16 cellular contexts compared by ENCODE assay signal in the genomic region with DNA sequence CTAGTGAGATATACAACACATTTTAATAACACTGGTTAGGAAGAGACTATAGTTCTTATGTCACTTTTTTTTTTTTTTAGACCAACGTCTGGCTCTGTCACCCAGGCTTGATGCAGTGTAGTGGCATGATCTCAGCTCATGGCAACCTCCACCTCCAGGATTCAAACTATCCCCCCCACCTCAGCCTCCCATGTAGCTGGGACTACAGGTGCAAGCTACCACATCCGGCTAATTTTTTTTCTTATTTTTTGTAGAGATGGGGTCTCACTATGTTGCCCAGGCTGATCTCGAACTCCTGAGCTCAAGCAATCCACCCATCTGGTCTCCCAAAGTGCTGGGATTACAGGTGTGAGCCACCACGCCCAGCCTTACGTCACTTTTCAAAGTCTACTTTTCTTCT.
DNase-seq lines count a peak whose midpoint lies in the region; ATAC-seq, FAIRE-seq and TF ChIP-seq lines count a peak whose summit lies in the region.
"Had no signal": no experiment of that assay in that cellular context is flagged by ENCODE, and none has a peak within 500 bp of the region (broad histone marks: within the 10 kb centered on the region; RNA-seq: fewer than 3 reads in every experiment).

No MANE protein-coding gene starts in this region.

- POLR2A ChIA-PET in activated CD4-positive, alpha-beta memory T cell treated with anti-CD3 and anti-CD28 coated beads for 36 hours (lab: Charles Lee), result no interaction called here
- POLR2A ChIA-PET in activated CD4-positive, alpha-beta memory T cell treated with anti-CD3 and anti-CD28 coated beads, Interleukin-2, amount 10 ng/mL, durations not matched to agents 7 days and 5 days (lab: Charles Lee), result no interaction called here
- POLR2A ChIA-PET in HepG2 (lab: Yijun Ruan, JAX), result no interaction called here

- H3K4me1 ChIP-seq in HepG2 (ENCODE audit: insufficient read depth, low read length) (no peaks in the 10 kb centered on the region), right lobe of liver (no peaks in the 10 kb centered on the region), hepatocyte (ENCODE audit: insufficient read depth) (no peaks in the 10 kb centered on the region)
- H3K4me1 ChIP-seq: BLaER1, HAP-1 had no signal

- no peaks in the 10 kb centered on the region for H3K27me3 Mint-ChIP-seq in activated CD4-positive, alpha-beta memory T cell treated with anti-CD3 and anti-CD28 coated beads for 36 hours
- H3K27me3 Mint-ChIP-seq in activated CD4-positive, alpha-beta memory T cell treated with anti-CD3 and anti-CD28 coated beads, Interleukin-2, amount 10 ng/mL, durations not matched to agents 7 days and 5 days, result no peaks in the 10 kb centered on the region
- no peaks in the 10 kb centered on the region for H3K27me3 Mint-ChIP-seq in activated naive CD8-positive, alpha-beta T cell

- H3K27ac ChIP-seq in HepG2 (ENCODE audit: extremely low read length, insufficient read depth, low read length) (no peak overlapping the region), right lobe of liver (no peak overlapping the region), hepatocyte (no peak overlapping the region)
- H3K27ac ChIP-seq: BLaER1 had no signal

- in situ Hi-C loops in HepG2 (cut with HindIII; ENCODE audit: extremely low pct_ligation_motif_present, low pct_unique_long_range_greater_than_20kb) (no loop called here), GM13976 (cut with MboI; ENCODE audit: low sequenced_read_pairs, unreplicated experiment) (no loop called here)

- H2AFZ ChIP-seq in HepG2 (ENCODE audit: low read length) (no peak overlapping the region), hepatocyte (no peak overlapping the region)

- TF ChIP-seq CTCF in HepG2 (CRISPR knock-in tag; IDR thresholded peaks at IDR 0.05), result no peak
- no peak for TF ChIP-seq CTCF in right lobe of liver (IDR thresholded peaks at IDR 0.05)
- no peak for TF ChIP-seq CTCF in hepatocyte (IDR thresholded peaks at IDR 0.05; ENCODE audit: poor library complexity)
- TF ChIP-seq CTCF in GM13976 (IDR thresholded peaks at IDR 0.05; ENCODE audit: borderline replicate concordance, control extremely low read depth, extremely low read depth, insufficient read depth, missing control alignments), result no peak

- TF ChIP-seq POLR2A in HepG2 (IDR thresholded peaks at IDR 0.05; ENCODE audit: insufficient read depth in 1 of 2, low read depth in 2 of 2, low read length in 2 of 2) (no peak), right lobe of liver (IDR thresholded peaks at IDR 0.05) (no peak)

- peaks cover 85% of the 10 kb centered on the region for H3K4me1 Mint-ChIP-seq in activated CD4-positive, alpha-beta memory T cell treated with anti-CD3 and anti-CD28 coated beads for 36 hours (ENCODE audit: low read depth)
- peaks cover 23% of the 10 kb centered on the region for H3K4me1 Mint-ChIP-seq in activated CD4-positive, alpha-beta memory T cell treated with anti-CD3 and anti-CD28 coated beads, Interleukin-2, amount 10 ng/mL, durations not matched to agents 7 days and 5 days
- peaks cover 94% of the 10 kb centered on the region for H3K4me1 Mint-ChIP-seq in activated naive CD8-positive, alpha-beta T cell (ENCODE audit: low read depth)

- H3K9me3 ChIP-seq in HepG2 (ENCODE audit: low read length) (no peaks in the 10 kb centered on the region), right lobe of liver (no peaks in the 10 kb centered on the region), hepatocyte (ENCODE audit: low read depth) (no peaks in the 10 kb centered on the region)
- H3K9me3 ChIP-seq: BLaER1, HAP-1 had no signal

- no peak for TF ChIP-seq EP300 in HepG2 (IDR thresholded peaks at IDR 0.05; ENCODE audit: low read depth in 2 of 2, low read length in 2 of 2)
- TF ChIP-seq EP300 in HepG2 (CRISPR knock-in tag; IDR thresholded peaks at IDR 0.05; ENCODE audit: borderline replicate concordance), result no peak

- intact Hi-C loops in activated CD4-positive, alpha-beta memory T cell treated with anti-CD3 and anti-CD28 coated beads for 36 hours (cut with micrococcal nuclease), result no loop called here
- intact Hi-C loops in HepG2 (cut with micrococcal nuclease; ENCODE audit: unreplicated experiment), result no loop called here
- intact Hi-C loops in right lobe of liver (cut with DNase I), result no loop called here

- no peaks in the 10 kb centered on the region for H3K9me3 Mint-ChIP-seq in activated CD4-positive, alpha-beta memory T cell treated with anti-CD3 and anti-CD28 coated beads for 36 hours
- no peaks in the 10 kb centered on the region for H3K9me3 Mint-ChIP-seq in activated CD4-positive, alpha-beta memory T cell treated with anti-CD3 and anti-CD28 coated beads, Interleukin-2, amount 10 ng/mL, durations not matched to agents 7 days and 5 days
- H3K9me3 Mint-ChIP-seq in activated naive CD8-positive, alpha-beta T cell (ENCODE audit: low read depth), result no peaks in the 10 kb centered on the region

- TF ChIP-seq RAD21 in HepG2 (CRISPR knock-in tag; IDR thresholded peaks at IDR 0.05), result no peak

- H3K4me3 Mint-ChIP-seq in activated CD4-positive, alpha-beta memory T cell treated with anti-CD3 and anti-CD28 coated beads for 36 hours, result no peak overlapping the region
- no peak overlapping the region for H3K4me3 Mint-ChIP-seq in activated CD4-positive, alpha-beta memory T cell treated with anti-CD3 and anti-CD28 coated beads, Interleukin-2, amount 10 ng/mL, durations not matched to agents 7 days and 5 days
- H3K4me3 Mint-ChIP-seq in activated naive CD8-positive, alpha-beta T cell, result peak overlapping the region; percentile 59

- no peak for DNase-seq in activated CD4-positive, alpha-beta memory T cell treated with anti-CD3 and anti-CD28 coated beads for 36 hours
- DNase-seq in activated CD4-positive, alpha-beta memory T cell treated with anti-CD3 and anti-CD28 coated beads, Interleukin-2, amount 10 ng/mL, durations not matched to agents 7 days and 5 days, result no peak
- DNase-seq in HepG2 (ENCODE audit: low spot score) (no peak), right lobe of liver (no peak), hepatocyte (ENCODE audit: low spot score) (no peak), GM13976 (ENCODE audit: low spot score) (no peak)
- DNase-seq: DMS 273 treated with DMSO at 0.1 percent for 48 hours, GDM1, NCI-H1417, NCI-H1930, NCI-H526 treated with DMSO at 0.1 percent for 48 hours had no signal

- H3K36me3 ChIP-seq in HepG2 (replicated peaks in 1 of 2; ENCODE audit: control insufficient read depth in 1 of 2, insufficient read depth in 2 of 2, low read length in 2 of 2) (peaks cover 0 to 3% of the 10 kb centered on the region in 2 experiments; a peak in 1 of 5 replicates), right lobe of liver (no peaks in the 10 kb centered on the region), hepatocyte (replicated peaks; ENCODE audit: insufficient read depth, low read depth) (no peaks in the 10 kb centered on the region)
- H3K36me3 ChIP-seq: BLaER1, HAP-1 had no signal

- ATAC-seq in HepG2 (no peak), right lobe of liver (no peak)
- ATAC-seq: GM12878 had no signal

- H3K4me3 ChIP-seq in HepG2 (replicated peaks in 1 of 3; ENCODE audit: insufficient read depth in 1 of 3, low read depth in 2 of 3, low read length in 3 of 3) (no peak overlapping the region), right lobe of liver (no peak overlapping the region), hepatocyte (no peak overlapping the region)
- H3K4me3 ChIP-seq: BLaER1, GM12878, HAP-1 had no signal

- no peak overlapping the region for H3K4me2 ChIP-seq in HepG2 (ENCODE audit: low read depth, low read length)
- no peak overlapping the region for H3K4me2 ChIP-seq in hepatocyte
- H3K4me2 ChIP-seq: BLaER1 had no signal

- H3K27ac Mint-ChIP-seq in activated CD4-positive, alpha-beta memory T cell treated with anti-CD3 and anti-CD28 coated beads for 36 hours, result peak overlapping the region; percentile 62
- no peak overlapping the region for H3K27ac Mint-ChIP-seq in activated CD4-positive, alpha-beta memory T cell treated with anti-CD3 and anti-CD28 coated beads, Interleukin-2, amount 10 ng/mL, durations not matched to agents 7 days and 5 days
- H3K27ac Mint-ChIP-seq in activated naive CD8-positive, alpha-beta T cell, result peak overlapping the region; percentile 100

- WGBS in HepG2 (ENCODE audit: low lambda C conversion rate), result 97% methylated on average over 5 of the region's 5 CpGs
- WGBS in right lobe of liver (ENCODE audit: insufficient coverage, low coverage, low lambda C conversion rate, missing lambda C conversion rate), result 88% methylated on average over 4 of the region's 5 CpGs
- WGBS in hepatocyte (ENCODE audit: low lambda C conversion rate, missing lambda C conversion rate), result 92% methylated on average over 5 of the region's 5 CpGs

- CTCF ChIA-PET in activated CD4-positive, alpha-beta memory T cell treated with anti-CD3 and anti-CD28 coated beads for 36 hours (lab: Charles Lee), result no interaction called here
- CTCF ChIA-PET in activated CD4-positive, alpha-beta memory T cell treated with anti-CD3 and anti-CD28 coated beads, Interleukin-2, amount 10 ng/mL, durations not matched to agents 7 days and 5 days (lab: Charles Lee), result no interaction called here
- CTCF ChIA-PET in HepG2 (lab: Yijun Ruan, JAX; ENCODE audit: low intra/inter-chr PET ratio, low total read pairs), result no interaction called here

- H4K20me1 ChIP-seq in HepG2 (ENCODE audit: insufficient read depth, low read length), result no peaks in the 10 kb centered on the region
- no peaks in the 10 kb centered on the region for H4K20me1 ChIP-seq in hepatocyte (ENCODE audit: insufficient read depth, poor library complexity, severe bottlenecking)
- H4K20me1 ChIP-seq: BLaER1 had no signal

- H3K27me3 ChIP-seq in HepG2 (ENCODE audit: control insufficient read depth in 1 of 2, insufficient read depth in 2 of 2, low read length in 2 of 2) (no peaks in the 10 kb centered on the region), right lobe of liver (no peaks in the 10 kb centered on the region), hepatocyte (no peaks in the 10 kb centered on the region)
- H3K27me3 ChIP-seq: BLaER1 had no signal

- H3K9me2 ChIP-seq in hepatocyte (replicated peaks; ENCODE audit: insufficient read depth), result no peaks in the 10 kb centered on the region

- H3K79me2 ChIP-seq in HepG2 (ENCODE audit: insufficient read depth, low read length) (peaks cover 15% of the 10 kb centered on the region), hepatocyte (peaks cover 28% of the 10 kb centered on the region)

- no TSS peak for BruUV-seq in HepG2 (replicated peaks; lab: Mats Ljungman, UMichigan)

- H3K36me3 Mint-ChIP-seq in activated CD4-positive, alpha-beta memory T cell treated with anti-CD3 and anti-CD28 coated beads for 36 hours, result peaks cover 5% of the 10 kb centered on the region
- no peaks in the 10 kb centered on the region for H3K36me3 Mint-ChIP-seq in activated CD4-positive, alpha-beta memory T cell treated with anti-CD3 and anti-CD28 coated beads, Interleukin-2, amount 10 ng/mL, durations not matched to agents 7 days and 5 days (ENCODE audit: low read depth)
- H3K36me3 Mint-ChIP-seq in activated naive CD8-positive, alpha-beta T cell, result peaks cover 19% of the 10 kb centered on the region

- FAIRE-seq in HepG2 (lab: Jason Lieb, UNC), result no peak
- FAIRE-seq: A204.1, GM12878 had no signal

- no peak overlapping the region for H3K9ac ChIP-seq in HepG2 (ENCODE audit: insufficient read depth, low read depth, low read length)
- H3K9ac ChIP-seq: BLaER1 had no signal

TF ChIP-seq in HepG2, 621 proteins besides CTCF, POLR2A, EP300 and RAD21:
- TF ChIP-seq ZNF121 (CRISPR knock-in tag; IDR thresholded peaks at IDR 0.05) (peak; percentile 30; the same call in 1 of the 2 replicates), MED13 (CRISPR knock-in tag; IDR thresholded peaks at IDR 0.05) (no peak)
